ENCODE assay signal across 15 cellular contexts in the genomic region with DNA sequence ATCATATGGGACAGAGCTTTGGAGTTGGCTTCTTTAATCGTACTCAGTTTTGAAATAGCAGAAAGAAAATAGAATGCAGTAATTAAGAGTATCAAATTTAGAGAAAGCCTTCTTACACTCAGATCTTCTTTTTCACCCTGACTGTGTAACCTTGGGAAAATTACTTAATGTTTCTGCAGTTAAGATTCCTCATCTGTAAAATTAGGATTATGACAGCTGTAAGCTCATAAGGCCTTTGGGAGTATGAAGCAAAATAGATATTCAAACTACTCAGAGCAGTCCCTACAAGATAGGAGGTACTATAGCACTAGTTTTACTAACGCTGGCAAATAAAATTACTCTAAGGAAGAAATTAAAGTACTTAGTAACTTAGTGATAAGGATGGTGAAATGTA. TPM values are rescaled to one million over a fixed set of nuclear protein-coding genes. Genes with fewer than 3 reads are reported as not detected.
DNase-seq lines count a peak whose midpoint lies in the region; ATAC-seq and TF ChIP-seq lines count a peak whose summit lies in the region.
"Had no signal": no experiment of that assay in that cellular context is flagged by ENCODE, and none has a peak within 500 bp of the region (broad histone marks: within the 10 kb centered on the region; RNA-seq: fewer than 3 reads in every experiment).

No MANE protein-coding gene starts in this region.

- in situ Hi-C loops in gastrocnemius medialis (cut with MboI; ENCODE audit: low sequenced_read_pairs in 4 of 4) = loop anchor here (10.0 to 25.0 kb wide), 3 partner anchors 195 to 1442 kb away; no protein-coding TSS in a partner anchor

- no peaks in the 10 kb centered on the region for H3K9me3 Mint-ChIP-seq in activated naive CD4-positive, alpha-beta T cell treated with anti-CD3 and anti-CD28 coated beads, Interleukin-2, amount 10 ng/mL, durations not matched to agents 7 days and 5 days
- H3K9me3 Mint-ChIP-seq: activated T-cell treated with anti-CD3 and anti-CD28 coated beads, Interleukin-2, amount 50 U/mL, for 24 hours had no signal

- H3K9me3 ChIP-seq in AG04450 (ENCODE audit: control insufficient read depth, insufficient read depth, low read length) (no peaks in the 10 kb centered on the region), SJCRH30 (replicated peaks) (no peaks in the 10 kb centered on the region), gastrocnemius medialis (no peaks in the 10 kb centered on the region), adrenal gland (replicated peaks in 1 of 3) (peaks cover 0 to 3% (median 0%) of the 10 kb centered on the region in 3 donors)
- H3K9me3 ChIP-seq: BLaER1 treated with 17β-estradiol and CSF1 and Interleukin-3, amounts not matched to agents 10 nM and 100 nM had no signal

- intact Hi-C loops in gastrocnemius medialis (cut with DNase I; ENCODE audit: low total_unique reads) (loop anchor here (5.0 kb wide), 2 partner anchors 192 to 368 kb away; no protein-coding TSS in a partner anchor), adrenal gland (cut with DNase I) (no loop called here)

- TF ChIP-seq CTCF in AG04450 (IDR thresholded peaks at IDR 0.05; ENCODE audit: low read depth, low read length) (no peak), fibroblast of villous mesenchyme (IDR thresholded peaks at IDR 0.05; ENCODE audit: insufficient read depth, low read depth, low read length) (no peak), gastrocnemius medialis (IDR thresholded peaks at IDR 0.05 in 4 of 5, conservative IDR thresholded peaks at IDR 0.05 in 1 of 5) (no peak), adrenal gland (IDR thresholded peaks at IDR 0.05) (no peak)

- 50 to 61% (median 55%) methylated on average over 2 of the region's 2 CpGs for WGBS in adrenal gland, 4 donors

- H3K27ac Mint-ChIP-seq in activated naive CD4-positive, alpha-beta T cell treated with anti-CD3 and anti-CD28 coated beads, Interleukin-2, amount 10 ng/mL, durations not matched to agents 7 days and 5 days = no peak overlapping the region

- H3K4me1 Mint-ChIP-seq in activated naive CD4-positive, alpha-beta T cell treated with anti-CD3 and anti-CD28 coated beads, Interleukin-2, amount 10 ng/mL, durations not matched to agents 7 days and 5 days = no peaks in the 10 kb centered on the region

- TF ChIP-seq POLR2A in gastrocnemius medialis (IDR thresholded peaks at IDR 0.05) (no peak), adrenal gland (IDR thresholded peaks at IDR 0.05) (no peak)

- H3K36me3 Mint-ChIP-seq in activated naive CD4-positive, alpha-beta T cell treated with anti-CD3 and anti-CD28 coated beads, Interleukin-2, amount 10 ng/mL, durations not matched to agents 7 days and 5 days = no peaks in the 10 kb centered on the region

- no peak overlapping the region for H3K4me3 Mint-ChIP-seq in activated naive CD4-positive, alpha-beta T cell treated with anti-CD3 and anti-CD28 coated beads, Interleukin-2, amount 10 ng/mL, durations not matched to agents 7 days and 5 days

- H3K4me1 ChIP-seq in SJCRH30 (peaks cover 21% of the 10 kb centered on the region), gastrocnemius medialis (peaks cover 0 to 5% of the 10 kb centered on the region in 2 donors), adrenal gland (replicated peaks in 1 of 2) (peaks cover 0 to 2% of the 10 kb centered on the region in 2 donors)
- H3K4me1 ChIP-seq: BLaER1 treated with 17β-estradiol and CSF1 and Interleukin-3, amounts not matched to agents 10 nM and 100 nM had no signal

- no peak for ATAC-seq in gastrocnemius medialis

- peaks cover 3% of the 10 kb centered on the region for H3K27me3 Mint-ChIP-seq in activated naive CD4-positive, alpha-beta T cell treated with anti-CD3 and anti-CD28 coated beads, Interleukin-2, amount 10 ng/mL, durations not matched to agents 7 days and 5 days

- POLR2A ChIA-PET in AG04450 (lab: Yijun Ruan, JAX) = interaction anchor here (0.7 kb wide), 1 partner anchor 141 kb away, joined by 3 read pairs; no protein-coding TSS in a partner anchor

- DNase-seq in AG04450 (ENCODE audit: low read depth, low spot score) = no peak
- DNase-seq in SJCRH30 = peak in 1 of 2 experiments; percentile 68
- DNase-seq in fibroblast of villous mesenchyme (ENCODE audit: low read depth) = peak; percentile 71
- no peak for DNase-seq in gastrocnemius medialis
- no peak for DNase-seq in COLO668 (lab: John Stamatoyannopoulos, UW; ENCODE audit: unreplicated experiment)
- no peak for DNase-seq in activated CD8-positive, alpha-beta memory T cell treated with anti-CD3 and anti-CD28 coated beads for 24 hours
- DNase-seq in activated naive CD4-positive, alpha-beta T cell treated with anti-CD3 and anti-CD28 coated beads, Interleukin-2, amount 10 ng/mL, durations not matched to agents 7 days and 5 days = no peak
- no peak for DNase-seq in adrenal gland
- DNase-seq: activated T-cell treated with anti-CD3 and anti-CD28 coated beads, Interleukin-2, amount 50 U/mL, for 24 hours; central memory CD4-positive, alpha-beta T cell; kidney; NCI-H510A treated with DMSO at 0.1 percent for 48 hours had no signal

- H3K27me3 ChIP-seq in AG04450 (ENCODE audit: control insufficient read depth, insufficient read depth, low read length) (no peaks in the 10 kb centered on the region), SJCRH30 (no peaks in the 10 kb centered on the region), gastrocnemius medialis (no peaks in the 10 kb centered on the region), adrenal gland (no peaks in the 10 kb centered on the region)
- H3K27me3 ChIP-seq: BLaER1 treated with 17β-estradiol and CSF1 and Interleukin-3, amounts not matched to agents 10 nM and 100 nM had no signal

- H3K27ac ChIP-seq in AG04450 (ENCODE audit: low read depth, low read length) = no peak overlapping the region
- H3K27ac ChIP-seq in SJCRH30 = peak overlapping the region; percentile 44; the same call in 1 of the 2 replicates
- peak overlapping the region; percentile 62 to 78 (median 70) for H3K27ac ChIP-seq in gastrocnemius medialis
- peak overlapping the region in 2 of 5 donors; percentile 50 to 59 for H3K27ac ChIP-seq in adrenal gland
- H3K27ac ChIP-seq: BLaER1 treated with 17β-estradiol and CSF1 and Interleukin-3, amounts not matched to agents 10 nM and 100 nM; RWPE1; VCaP had no signal

- no peaks in the 10 kb centered on the region for H3K36me3 ChIP-seq in SJCRH30
- H3K36me3 ChIP-seq in gastrocnemius medialis = no peaks in the 10 kb centered on the region
- no peaks in the 10 kb centered on the region for H3K36me3 ChIP-seq in adrenal gland (replicated peaks in 1 of 2)
- H3K36me3 ChIP-seq: BLaER1 treated with 17β-estradiol and CSF1 and Interleukin-3, amounts not matched to agents 10 nM and 100 nM had no signal

- H3K4me3 ChIP-seq in AG04450 (ENCODE audit: low read depth, low read length) = peak overlapping the region; percentile 69
- no peak overlapping the region for H3K4me3 ChIP-seq in SJCRH30
- peak overlapping the region; percentile 99 for H3K4me3 ChIP-seq in fibroblast of villous mesenchyme (ENCODE audit: low read depth, low read length)
- H3K4me3 ChIP-seq in gastrocnemius medialis = peak overlapping the region in 1 of 4 donors; percentile 15
- peak overlapping the region in 1 of 4 donors; percentile 22 for H3K4me3 ChIP-seq in adrenal gland
- H3K4me3 ChIP-seq: BLaER1 treated with 17β-estradiol and CSF1 and Interleukin-3, amounts not matched to agents 10 nM and 100 nM had no signal

- CTCF ChIA-PET in AG04450 (lab: Charles Lee) = interaction anchor here (2.0 to 4.9 kb wide), 2 partner anchors 214 to 454 kb away, joined by 7 to 101 read pairs; no protein-coding TSS in a partner anchor
- CTCF ChIA-PET in activated naive CD4-positive, alpha-beta T cell treated with anti-CD3 and anti-CD28 coated beads, Interleukin-2, amount 10 ng/mL, durations not matched to agents 7 days and 5 days (lab: Charles Lee) = no interaction called here

RNA-seq across cellular contexts. Expression of gene COL3A1, which starts 5.6 kb away (rescaled TPM):
- polyA plus RNA-seq in AG04450 (2011; rRNA removed) (1,314 and 1,396 TPM in 2 replicates), adrenal gland (10 to 100 TPM; 48.4 to 88.0 (median 54.9) TPM)
- 1,277 and 1,281 TPM in 2 replicates for polyA minus RNA-seq in AG04450 (2011; rRNA and poly(A)+ RNA removed)
- 19.2 and 19.3 TPM in 2 replicates for total RNA-seq in SJCRH30 (2014; rRNA removed; shearing (Covaris generic))
- total RNA-seq in fibroblast of villous mesenchyme (3,024 and 3,294 TPM in 2 replicates), gastrocnemius medialis (10 to 100 TPM in 3 of 4 donors, 1 to 10 TPM in 1; 6.5 to 42.7 (median 15.0) TPM), adrenal gland (100 to 1,000 TPM; 103 to 450 (median 185) TPM)
